Comparison of ENCODE assay signal across 1 cellular context in genomic region chrX:149494844-149495565, GRCh38.
TF ChIP-seq lines count a peak whose summit lies in the region.

No MANE protein-coding gene starts in this region.

TF ChIP-seq in A549, 52 proteins besides CTCF, POLR2A, EP300 and RAD21:
- 0 out of 5 replicates have a peak, but pooled peaks of 1 of the 2 experiments have one; percentile 40 for TF ChIP-seq JUN (IDR thresholded peaks at IDR 0.05)
- TF ChIP-seq HEYL (CRISPR knock-in tag; IDR thresholded peaks at IDR 0.05): no peak
